ENCODE assay signal across 10 cellular contexts in the genomic region with DNA sequence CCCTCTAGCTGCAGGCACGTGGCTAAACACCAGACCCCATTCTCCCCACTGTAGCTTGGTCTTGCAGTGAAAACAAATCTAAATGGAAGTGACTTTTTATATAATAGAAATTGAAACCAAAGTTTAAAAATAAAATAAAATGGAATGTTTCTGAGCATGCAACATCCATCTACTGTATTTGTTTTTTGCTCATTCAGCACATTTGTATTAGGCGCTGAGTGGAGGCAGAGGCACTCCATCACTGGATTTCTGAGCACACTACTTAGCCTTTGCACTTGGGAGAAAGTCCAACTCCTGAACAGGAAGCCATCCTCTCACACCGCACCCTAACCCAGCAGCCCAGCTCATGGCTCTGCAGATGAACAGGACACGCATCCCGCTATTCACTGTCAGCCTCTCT. TPM values are rescaled to one million over a fixed set of nuclear protein-coding genes. Genes with fewer than 3 reads are reported as not detected.
"Had no signal": no experiment of that assay in that cellular context is flagged by ENCODE, and none has a peak within 500 bp of the region (broad histone marks: within the 10 kb centered on the region; RNA-seq: fewer than 3 reads in every experiment).

No MANE protein-coding gene starts in this region.

- H3K4me1 ChIP-seq: HAP-1 had no signal

- H3K27ac ChIP-seq: GM23248, HL-60 had no signal

- ATAC-seq: HCT116 had no signal

- H3K9me3 Mint-ChIP-seq: IgD-negative memory B cell had no signal

- H3K9me3 ChIP-seq: HAP-1 had no signal

- H3K36me3 Mint-ChIP-seq: IgD-negative memory B cell had no signal

- H3K9ac ChIP-seq: GM23248 had no signal

- DNase-seq: GM23248, GOT3, H7, HFFc6, KG1 had no signal

- H3K4me3 Mint-ChIP-seq: HFFc6, IgD-negative memory B cell had no signal

- H3K27ac Mint-ChIP-seq: HFFc6 had no signal

- H3K4me1 Mint-ChIP-seq: IgD-negative memory B cell had no signal

- H2AFZ ChIP-seq: GM23248 had no signal

- H3K36me3 ChIP-seq: HAP-1 had no signal

- H3K4me3 ChIP-seq: GM23248, HAP-1 had no signal

RNA-seq across cellular contexts. Expression of a gene that starts 37.8 kb away (rescaled TPM):
- total RNA-seq: GM23248, H7, HFFc6, HT1080 had no signal
- polyA plus RNA-seq: GM23248, IgD-negative memory B cell had no signal
